In the genomic region with DNA sequence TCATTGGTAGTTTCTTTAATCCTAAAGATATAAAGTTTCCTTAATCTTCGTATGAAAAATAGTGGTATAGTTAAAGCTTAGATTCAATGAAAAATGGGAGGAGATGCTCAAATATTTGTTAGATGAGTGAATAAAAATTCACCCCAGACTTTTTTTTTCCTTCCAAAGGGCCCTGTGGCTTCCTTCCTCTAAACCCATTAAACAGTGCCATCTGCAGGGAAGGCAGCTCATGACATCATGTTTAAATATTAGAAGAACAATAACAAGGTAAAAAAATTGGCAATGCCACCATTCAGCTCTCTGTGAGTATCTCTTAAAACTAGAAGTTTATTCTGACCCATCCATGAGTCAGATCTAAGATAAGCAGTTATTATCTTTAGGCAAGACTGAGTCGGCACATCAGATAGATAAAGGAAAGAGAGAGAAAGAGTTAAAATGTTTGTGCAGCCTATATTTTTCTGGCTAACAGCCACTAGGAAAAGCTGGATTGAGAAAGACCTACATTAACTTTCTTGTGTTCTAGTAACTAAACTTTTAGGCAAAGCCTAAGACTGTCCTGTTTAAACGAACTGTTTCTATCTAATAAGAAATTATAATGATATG, we compare ENCODE assay signal across 1 cellular context.
TF ChIP-seq lines count a peak whose summit lies in the region.

No MANE protein-coding gene starts in this region.

TF ChIP-seq in liver, 16 proteins besides CTCF, POLR2A, EP300 and RAD21 (continued from another document):
- TF ChIP-seq REST (IDR thresholded peaks at IDR 0.05) (no peak), YY1 (IDR thresholded peaks at IDR 0.05) (no peak), HNF4G (IDR thresholded peaks at IDR 0.05) (no peak), NR2F2 (IDR thresholded peaks at IDR 0.05) (no peak), JUND (IDR thresholded peaks at IDR 0.05) (no peak), SP1 (IDR thresholded peaks at IDR 0.05) (no peak)
- TF ChIP-seq, protein P1, sequence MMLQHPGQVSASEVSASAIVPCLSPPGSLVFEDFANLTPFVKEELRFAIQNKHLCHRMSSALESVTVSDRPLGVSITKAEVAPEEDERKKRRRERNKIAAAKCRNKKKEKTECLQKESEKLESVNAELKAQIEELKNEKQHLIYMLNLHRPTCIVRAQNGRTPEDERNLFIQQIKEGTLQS (IDR thresholded peaks at IDR 0.05): no peak
